Comparison of ENCODE assay signal across 11 cellular contexts in the genomic region with DNA sequence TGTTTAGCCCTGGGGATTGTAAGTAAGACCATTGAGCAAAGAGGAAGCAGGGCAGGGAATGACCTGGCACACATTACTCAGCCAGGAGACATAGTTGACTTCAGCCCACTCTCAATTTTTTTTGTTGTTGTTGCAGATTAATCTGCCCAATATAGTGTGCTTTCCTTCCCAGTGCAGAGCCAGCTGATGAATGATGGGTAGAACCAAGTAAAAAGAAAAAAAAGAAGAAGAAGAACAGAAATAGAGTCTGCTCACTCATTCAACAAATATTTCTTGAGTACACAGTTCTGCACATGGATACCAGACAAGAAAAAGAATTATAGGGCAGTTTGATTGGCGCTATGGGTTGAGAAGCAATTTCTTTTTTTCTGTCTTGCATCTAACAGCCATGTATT.
DNase-seq lines count a peak whose midpoint lies in the region; ATAC-seq and TF ChIP-seq lines count a peak whose summit lies in the region.
"Had no signal": no experiment of that assay in that cellular context is flagged by ENCODE, and none has a peak within 500 bp of the region (broad histone marks: within the 10 kb centered on the region; RNA-seq: fewer than 3 reads in every experiment).

No MANE protein-coding gene starts in this region.

- no peaks in the 10 kb centered on the region for H3K9me3 ChIP-seq in CD4-positive, CD25-positive, alpha-beta regulatory T cell (ENCODE audit: control insufficient read depth in 2 of 2, low read length in 2 of 2)
- no peaks in the 10 kb centered on the region for H3K9me3 ChIP-seq in effector memory CD4-positive, alpha-beta T cell (ENCODE audit: control insufficient read depth, low read length)

- H3K4me3 Mint-ChIP-seq in CD4-positive, CD25-positive, alpha-beta regulatory T cell, result peak overlapping the region in 3 of 4 donors; percentile 5 to 37 (median 12)
- H3K4me3 Mint-ChIP-seq in chondrocyte (ENCODE audit: unreplicated experiment) (no peak overlapping the region), nephron (peak overlapping the region in 1 of 3 experiments; percentile 3)
- H3K4me3 Mint-ChIP-seq: CD14-positive monocyte had no signal

- H3K36me3 Mint-ChIP-seq in CD4-positive, CD25-positive, alpha-beta regulatory T cell, result no peaks in the 10 kb centered on the region
- H3K36me3 Mint-ChIP-seq in chondrocyte (ENCODE audit: low read depth) (no peaks in the 10 kb centered on the region), nephron (ENCODE audit: low read depth) (no peaks in the 10 kb centered on the region)
- H3K36me3 Mint-ChIP-seq: CD14-positive monocyte had no signal

- no peak for ATAC-seq in CD4-positive, CD25-positive, alpha-beta regulatory T cell (ENCODE audit: low read depth in 2 of 2)
- ATAC-seq in HG03135 (IDR thresholded peaks at IDR 0.05; ENCODE audit: unreplicated experiment), result no peak

- peaks cover 51 to 99% (median 84%) of the 10 kb centered on the region in 4 donors for H3K4me1 Mint-ChIP-seq in CD4-positive, CD25-positive, alpha-beta regulatory T cell
- H3K4me1 Mint-ChIP-seq in chondrocyte (ENCODE audit: low read depth), result peaks cover 89% of the 10 kb centered on the region
- peaks cover 82% of the 10 kb centered on the region for H3K4me1 Mint-ChIP-seq in nephron

- H3K9me3 Mint-ChIP-seq in CD4-positive, CD25-positive, alpha-beta regulatory T cell, result peaks cover 0 to 2% (median 0%) of the 10 kb centered on the region in 7 donors
- no peaks in the 10 kb centered on the region for H3K9me3 Mint-ChIP-seq in chondrocyte (ENCODE audit: low read depth)
- H3K9me3 Mint-ChIP-seq in nephron, result peaks cover 2% of the 10 kb centered on the region
- H3K9me3 Mint-ChIP-seq: CD14-positive monocyte had no signal

- H3K27ac ChIP-seq in CD4-positive, CD25-positive, alpha-beta regulatory T cell (ENCODE audit: insufficient read depth, low read length, poor library complexity, severe bottlenecking), result peak overlapping the region; percentile 98
- H3K27ac ChIP-seq in effector memory CD4-positive, alpha-beta T cell (ENCODE audit: insufficient read depth, low read length, poor library complexity, severe bottlenecking), result no peak overlapping the region

- peak overlapping the region; percentile 98 to 100 (median 100) for H3K27ac Mint-ChIP-seq in CD4-positive, CD25-positive, alpha-beta regulatory T cell
- H3K27ac Mint-ChIP-seq in chondrocyte (ENCODE audit: unreplicated experiment) (peak overlapping the region; percentile 91), nephron (peak overlapping the region; percentile 22 to 82 (median 80))
- H3K27ac Mint-ChIP-seq: CD14-positive monocyte had no signal

- no peaks in the 10 kb centered on the region for H3K27me3 ChIP-seq in CD4-positive, CD25-positive, alpha-beta regulatory T cell (ENCODE audit: control insufficient read depth, insufficient read depth, low read length)
- no peaks in the 10 kb centered on the region for H3K27me3 ChIP-seq in effector memory CD4-positive, alpha-beta T cell (replicated peaks; ENCODE audit: control insufficient read depth, insufficient read depth, low read length, poor library complexity, severe bottlenecking)

- no peak overlapping the region for H3K4me3 ChIP-seq in CD4-positive, CD25-positive, alpha-beta regulatory T cell (ENCODE audit: low read depth, low read length)
- no peak overlapping the region for H3K4me3 ChIP-seq in effector memory CD4-positive, alpha-beta T cell (ENCODE audit: insufficient read depth, low read depth, low read length, poor library complexity, severe bottlenecking)

- TF ChIP-seq CTCF in chondrocyte (IDR thresholded peaks at IDR 0.05) (no peak), nephron (IDR thresholded peaks at IDR 0.05; ENCODE audit: unreplicated experiment in 3 of 3) (no peak)

- no peaks in the 10 kb centered on the region for H3K27me3 Mint-ChIP-seq in CD4-positive, CD25-positive, alpha-beta regulatory T cell
- H3K27me3 Mint-ChIP-seq in chondrocyte (ENCODE audit: low read depth) (no peaks in the 10 kb centered on the region), nephron (ENCODE audit: low read depth) (peaks cover 20% of the 10 kb centered on the region)

- peaks cover 100% of the 10 kb centered on the region for H3K4me1 ChIP-seq in CD4-positive, CD25-positive, alpha-beta regulatory T cell (ENCODE audit: control insufficient read depth, insufficient read depth, low read length, poor library complexity, severe bottlenecking)
- peaks cover 69% of the 10 kb centered on the region for H3K4me1 ChIP-seq in effector memory CD4-positive, alpha-beta T cell (ENCODE audit: control insufficient read depth, insufficient read depth, low read length, poor library complexity, severe bottlenecking)

- no peaks in the 10 kb centered on the region for H3K36me3 ChIP-seq in CD4-positive, CD25-positive, alpha-beta regulatory T cell (ENCODE audit: control insufficient read depth, insufficient read depth, low read length)
- H3K36me3 ChIP-seq in effector memory CD4-positive, alpha-beta T cell (ENCODE audit: control insufficient read depth, insufficient read depth, low read length), result no peaks in the 10 kb centered on the region

- DNase-seq in CD4-positive, CD25-positive, alpha-beta regulatory T cell, result no peak
- peak; percentile 48 for DNase-seq in M059J (ENCODE audit: low read depth)
- no peak for DNase-seq in chondrocyte (ENCODE audit: low spot score)
- no peak for DNase-seq in GF-D8 (lab: John Stamatoyannopoulos, UW)
- no peak for DNase-seq in DMS153 (lab: John Stamatoyannopoulos, UW)
- no peak for DNase-seq in effector memory CD4-positive, alpha-beta T cell
- DNase-seq: hippocampal formation, NCI-H2107 had no signal
